18 cellular contexts compared by ENCODE assay signal in genomic region chr7:48454750-48455192, GRCh38.
"Had no signal": no experiment of that assay in that cellular context is flagged by ENCODE, and none has a peak within 500 bp of the region (broad histone marks: within the 10 kb centered on the region; RNA-seq: fewer than 3 reads in every experiment).

No MANE protein-coding gene starts in this region.

- H3K4me1 ChIP-seq: ascending aorta, foreskin keratinocyte, lower lobe of right lung, right lobe of liver, transverse colon had no signal

- H3K4me3 Mint-ChIP-seq: activated CD8-positive, alpha-beta T cell treated with anti-CD3 and anti-CD28 coated beads, Interleukin-2, amount 10 ng/mL, durations not matched to agents 7 days and 5 days; activated naive CD8-positive, alpha-beta T cell treated with anti-CD3 and anti-CD28 coated beads, Interleukin-2, amount 50 U/mL, for 24 hours; activated T-helper 1 cell treated with anti-CD3 and anti-CD28 coated beads, Interleukin-12 subunit alpha, Interleukin-12 subunit beta, Interleukin-2, Interleukin-4 antibody, amounts not matched to agents 30 ng/mL and 10 ng/mL and 1 ng/mL, durations not matched to agents 14 hours and 24 hours and 36 hours; naive B cell; stimulated activated naive B cell treated with anti-CD40 and anti-IgM and Interleukin-4, amounts not matched to agents 10 μg/mL and 1 μg/mL and 100 μg/mL, for 72 hours had no signal

- ATAC-seq: activated CD8-positive, alpha-beta T cell treated with anti-CD3 and anti-CD28 coated beads, Interleukin-2, amount 10 ng/mL, durations not matched to agents 7 days and 5 days; activated naive CD8-positive, alpha-beta T cell treated with anti-CD3 and anti-CD28 coated beads, Interleukin-2, amount 50 U/mL, for 24 hours; foreskin keratinocyte; lower lobe of right lung; stimulated activated naive B cell treated with anti-CD40 and anti-IgM and Interleukin-4, amounts not matched to agents 10 μg/mL and 1 μg/mL and 100 μg/mL, for 72 hours; T-cell had no signal

- H3K36me3 ChIP-seq: ascending aorta, lower lobe of right lung, right lobe of liver, transverse colon had no signal

- H3K27ac ChIP-seq: ascending aorta, foreskin keratinocyte, lower lobe of right lung, right lobe of liver, transverse colon had no signal

- H3K9me3 Mint-ChIP-seq: activated naive CD8-positive, alpha-beta T cell treated with anti-CD3 and anti-CD28 coated beads, Interleukin-2, amount 50 U/mL, for 24 hours; activated T-helper 1 cell treated with anti-CD3 and anti-CD28 coated beads, Interleukin-12 subunit alpha, Interleukin-12 subunit beta, Interleukin-2, Interleukin-4 antibody, amounts not matched to agents 30 ng/mL and 10 ng/mL and 1 ng/mL, durations not matched to agents 14 hours and 24 hours and 36 hours; naive B cell; stimulated activated naive B cell treated with anti-CD40 and anti-IgM and Interleukin-4, amounts not matched to agents 10 μg/mL and 1 μg/mL and 100 μg/mL, for 72 hours; T-cell had no signal

- H3K36me3 Mint-ChIP-seq: naive B cell; stimulated activated naive B cell treated with anti-CD40 and anti-IgM and Interleukin-4, amounts not matched to agents 10 μg/mL and 1 μg/mL and 100 μg/mL, for 72 hours; T-cell had no signal

- H3K4me1 Mint-ChIP-seq: activated naive CD8-positive, alpha-beta T cell treated with anti-CD3 and anti-CD28 coated beads, Interleukin-2, amount 50 U/mL, for 24 hours; naive B cell; stimulated activated naive B cell treated with anti-CD40 and anti-IgM and Interleukin-4, amounts not matched to agents 10 μg/mL and 1 μg/mL and 100 μg/mL, for 72 hours; T-cell had no signal

- H3K27me3 ChIP-seq: ascending aorta, foreskin keratinocyte, right lobe of liver, transverse colon had no signal

- FAIRE-seq: keratinocyte had no signal

- H3K9me3 ChIP-seq: ascending aorta, lower lobe of right lung, right lobe of liver, transverse colon had no signal

- H3K27ac Mint-ChIP-seq: activated CD8-positive, alpha-beta T cell treated with anti-CD3 and anti-CD28 coated beads, Interleukin-2, amount 10 ng/mL, durations not matched to agents 7 days and 5 days; activated naive CD8-positive, alpha-beta T cell treated with anti-CD3 and anti-CD28 coated beads, Interleukin-2, amount 50 U/mL, for 24 hours; activated T-helper 1 cell treated with anti-CD3 and anti-CD28 coated beads, Interleukin-12 subunit alpha, Interleukin-12 subunit beta, Interleukin-2, Interleukin-4 antibody, amounts not matched to agents 30 ng/mL and 10 ng/mL and 1 ng/mL, durations not matched to agents 14 hours and 24 hours and 36 hours; naive B cell; progenitor cell of endocrine pancreas; stimulated activated naive B cell treated with anti-CD40 and anti-IgM and Interleukin-4, amounts not matched to agents 10 μg/mL and 1 μg/mL and 100 μg/mL, for 72 hours; T-cell had no signal

- H3K27me3 Mint-ChIP-seq: activated naive CD8-positive, alpha-beta T cell treated with anti-CD3 and anti-CD28 coated beads, Interleukin-2, amount 50 U/mL, for 24 hours; naive B cell; progenitor cell of endocrine pancreas; stimulated activated naive B cell treated with anti-CD40 and anti-IgM and Interleukin-4, amounts not matched to agents 10 μg/mL and 1 μg/mL and 100 μg/mL, for 72 hours had no signal

- DNase-seq: activated CD8-positive, alpha-beta T cell treated with anti-CD3 and anti-CD28 coated beads, Interleukin-2, amount 10 ng/mL, durations not matched to agents 7 days and 5 days; activated naive CD4-positive, alpha-beta T cell; activated naive CD8-positive, alpha-beta T cell treated with anti-CD3 and anti-CD28 coated beads, Interleukin-2, amount 50 U/mL, for 24 hours; foreskin keratinocyte; head of caudate nucleus; lower lobe of right lung; midbrain; naive B cell; right lobe of liver; stimulated activated CD4-positive, alpha-beta T cell treated with anti-CD3 and anti-CD28 coated beads, Interleukin-1b, Interleukin-23, amount 100 ng/mL, for 48 hours; stimulated activated naive B cell treated with anti-CD40 and anti-IgM and Interleukin-4, amounts not matched to agents 10 μg/mL and 1 μg/mL and 100 μg/mL, for 72 hours; T-cell; T1000; transverse colon had no signal

- H3K4me3 ChIP-seq: ascending aorta, lower lobe of right lung, right lobe of liver, transverse colon had no signal
